ENCODE assay signal across 27 cellular contexts in genomic region chr17:70336411-70336810, GRCh38.
"Had no signal": no experiment of that assay in that cellular context is flagged by ENCODE, and none has a peak within 500 bp of the region (broad histone marks: within the 10 kb centered on the region; RNA-seq: fewer than 3 reads in every experiment).

No MANE protein-coding gene starts in this region.

- ATAC-seq: natural killer cell; right cardiac atrium; sciatic nerve; stimulated activated naive B cell treated with anti-CD40 and anti-IgM and Interleukin-4, amounts not matched to agents 10 μg/mL and 1 μg/mL and 100 μg/mL, for 72 hours; stimulated activated naive CD8-positive, alpha-beta T cell treated with anti-CD3 and anti-CD28 coated beads, Interleukin-15, Interleukin-2, amounts not matched to agents 100 U/mL and 50 U/mL, for 24 hours had no signal

- H3K4me3 ChIP-seq: left ventricle myocardium inferior, lung, ovary, prostate gland, skin epidermis, stomach, testis, thyroid gland, transverse colon, upper lobe of left lung, vagina had no signal

- FAIRE-seq: islet of Langerhans had no signal

- H3K36me3 ChIP-seq: left ventricle myocardium inferior, ovary, prostate gland, stomach, thyroid gland, transverse colon, upper lobe of left lung, vagina had no signal

- H3K27ac ChIP-seq: left ventricle myocardium inferior, ovary, prostate gland, skin epidermis, stomach, testis, thyroid gland, transverse colon, upper lobe of left lung, vagina had no signal

- DNase-seq: immature natural killer cell; left ventricle myocardium inferior; mesendoderm; naive B cell; natural killer cell; nephron progenitor cell; ovary; posterior cingulate gyrus; retina; right cardiac atrium; stimulated activated CD4-positive, alpha-beta T cell treated with anti-CD3 and anti-CD28 coated beads, Interleukin-12 subunit alpha, Interleukin-12 subunit beta, amount 100 ng/mL, for 4 hours; stimulated activated CD4-positive, alpha-beta T cell treated with anti-CD3 and anti-CD28 coated beads, Interleukin-15, amount 100 ng/mL, for 24 hours; stimulated activated CD4-positive, alpha-beta T cell treated with anti-CD3 and anti-CD28 coated beads, Interleukin-2, amount 100 ng/mL, for 24 hours; stimulated activated CD4-positive, alpha-beta T cell treated with anti-CD3 and anti-CD28 coated beads, Interleukin-4, amount 100 ng/mL, for 1 hour; stimulated activated naive B cell treated with anti-CD40 and anti-IgM and Interleukin-4, amounts not matched to agents 10 μg/mL and 1 μg/mL and 100 μg/mL, for 72 hours; stimulated activated naive CD8-positive, alpha-beta T cell treated with anti-CD3 and anti-CD28 coated beads, Interleukin-15, Interleukin-2, amounts not matched to agents 100 U/mL and 50 U/mL, for 24 hours; stomach; testis; thyroid gland; transverse colon; upper lobe of left lung had no signal

- H3K9me3 ChIP-seq: left ventricle myocardium inferior, ovary, prostate gland, stomach, testis, thyroid gland, transverse colon, upper lobe of left lung, vagina had no signal

- H3K4me1 ChIP-seq: left ventricle myocardium inferior, prostate gland, stomach, testis, thyroid gland, upper lobe of left lung, vagina had no signal

- H3K27me3 ChIP-seq: ovary, stomach, testis, thyroid gland, transverse colon, upper lobe of left lung, vagina had no signal
